Comparison of ENCODE assay signal across 8 cellular contexts in the genomic region with DNA sequence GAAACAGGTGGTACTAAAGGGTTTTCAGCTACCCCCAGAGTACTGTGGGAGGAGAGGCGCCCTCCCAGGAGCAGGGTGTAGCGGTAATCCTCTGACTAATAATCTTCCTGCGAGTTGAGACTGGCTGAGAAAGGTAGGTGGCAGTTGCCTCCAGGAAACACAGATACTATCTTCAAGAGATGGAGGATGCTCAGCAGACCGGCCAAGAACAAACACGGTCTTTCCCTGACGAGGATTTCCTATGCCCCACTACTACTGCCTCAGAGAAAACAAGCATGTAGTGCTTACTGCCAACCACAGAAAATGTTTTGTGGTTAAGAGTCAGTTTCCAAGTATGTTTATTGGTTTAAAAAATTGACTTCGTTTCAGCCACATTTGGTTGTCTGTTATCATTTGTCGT. TPM values are rescaled to one million over a fixed set of nuclear protein-coding genes. Genes with fewer than 3 reads are reported as not detected.
A peak's percentile ranks its signal among the peaks of the same experiment; 100 is the strongest.
DNase-seq lines count a peak whose midpoint lies in the region; ATAC-seq, FAIRE-seq and TF ChIP-seq lines count a peak whose summit lies in the region.

No MANE protein-coding gene starts in this region.

- no peak overlapping the region for H3K4me3 ChIP-seq in GM12878
- H3K4me3 ChIP-seq in skin epidermis, result no peak overlapping the region
- no peak overlapping the region for H3K4me3 ChIP-seq in uterus

- no peak overlapping the region for H2AFZ ChIP-seq in GM12878 (ENCODE audit: control insufficient read depth, low read depth, low read length)

- H3K36me3 ChIP-seq in GM12878 (ENCODE audit: control insufficient read depth in 2 of 2, insufficient read depth in 2 of 2, low read length in 1 of 2) (peaks cover 4 to 5% of the 10 kb centered on the region in 2 experiments; a peak in 3 of 4 replicates), uterus (no peaks in the 10 kb centered on the region)

- in situ Hi-C loops in GM12878 (cut with MboI), result no loop called here

- no peak overlapping the region for H3K9ac ChIP-seq in GM12878 (ENCODE audit: control insufficient read depth, insufficient read depth, low read length)

- H3K4me1 ChIP-seq in GM12878 (ENCODE audit: control insufficient read depth, insufficient read depth, low read length) (peaks cover 20% of the 10 kb centered on the region), uterus (no peaks in the 10 kb centered on the region)

- FAIRE-seq in GM12878 (lab: Jason Lieb, UNC), result peak; percentile 93

- no peaks in the 10 kb centered on the region for H3K9me3 ChIP-seq in GM12878 (replicated peaks; ENCODE audit: control insufficient read depth, insufficient read depth, low read length)
- H3K9me3 ChIP-seq in uterus, result no peaks in the 10 kb centered on the region

- intact Hi-C loops in GM12878 (cut with micrococcal nuclease; ENCODE audit: unreplicated experiment) (no loop called here), uterus (cut with DNase I; ENCODE audit: low total_unique reads) (no loop called here)

- TF ChIP-seq POLR2A in GM12878 (IDR thresholded peaks at IDR 0.05; ENCODE audit: low read depth, low read length), result no peak
- TF ChIP-seq POLR2A in uterus (IDR thresholded peaks at IDR 0.05), result no peak

- RAD21 ChIA-PET in GM12878 (lab: Charles Lee; ENCODE audit: unreplicated experiment), result interaction anchor here (1.1 to 1.5 kb wide), 2 partner anchors 94 to 105 kb away, joined by 3 to 7 read pairs; no protein-coding TSS in a partner anchor

- TF ChIP-seq RAD21 in GM12878 (IDR thresholded peaks at IDR 0.05; ENCODE audit: insufficient read depth, low read depth, low read length), result peak; percentile 38; the same call in 1 of the 2 replicates

- ATAC-seq in GM18517 (IDR thresholded peaks at IDR 0.05; ENCODE audit: unreplicated experiment) (peak; percentile 92), HG02884 (IDR thresholded peaks at IDR 0.05; ENCODE audit: unreplicated experiment) (peak; percentile 85), GM12878 (peak; percentile 97)

- H3K27ac ChIP-seq in GM12878 (ENCODE audit: control insufficient read depth, insufficient read depth) (no peak overlapping the region), skin epidermis (peak overlapping the region in 12 of 21 experiments; percentile 0 to 83 (median 42)), uterus (peak overlapping the region in 1 of 2 donors; percentile 2)

- H3K79me2 ChIP-seq in GM12878 (ENCODE audit: control insufficient read depth, insufficient read depth, low read length), result no peaks in the 10 kb centered on the region

- CTCF ChIA-PET in GM12878 (lab: Yijun Ruan, JAX), result interaction anchor here (0.7 to 5.6 kb wide), 5 partner anchors 9 to 277 kb away, joined by 3 to 40 read pairs (median 4); no protein-coding TSS in a partner anchor

- no TSS peak for BruUV-seq in GM12878 (replicated peaks; lab: Mats Ljungman, UMichigan)

- peak overlapping the region; percentile 40; the same call in 1 of the 2 replicates for H3K4me2 ChIP-seq in GM12878 (ENCODE audit: control insufficient read depth, insufficient read depth)

- SMC1A ChIA-PET in GM12878 (lab: Charles Lee; ENCODE audit: uncharacterized antibody, unreplicated experiment), result interaction anchor here (1.0 to 1.4 kb wide), 3 partner anchors 23 to 94 kb away, joined by 3 to 4 read pairs (median 3); no protein-coding TSS in a partner anchor

- POLR2A ChIA-PET in GM12878 (lab: Charles Lee), result no interaction called here

- DNase-seq in T follicular helper cell (ENCODE audit: low read depth) (peak; percentile 43), GM12878 (ENCODE audit: low read depth, low spot score) (peak; percentile 72), HuH-7.5 (ENCODE audit: low spot score) (no peak), uterus (no peak), GF-D8 (lab: John Stamatoyannopoulos, UW) (no peak)

- H4K20me1 ChIP-seq in GM12878 (ENCODE audit: control insufficient read depth, insufficient read depth), result peaks cover 10% of the 10 kb centered on the region; the same call in 1 of the 2 replicates

- WGBS in GM12878 (ENCODE audit: insufficient coverage, insufficient replicate concordance, low lambda C conversion rate, missing lambda C conversion rate), result 1% methylated on average over 8 of the region's 8 CpGs

- TF ChIP-seq CTCF in GM12878 (IDR thresholded peaks at IDR 0.05 in 2 of 3, conservative IDR thresholded peaks at IDR 0.05 in 1 of 3; ENCODE audit: control insufficient read depth in 2 of 3, extremely low read depth in 1 of 3, insufficient read depth in 1 of 3, low read depth in 3 of 3, low read length in 3 of 3) (peak in 1 of 3 experiments; percentile 39; a peak in 2 of 6 replicates), uterus (IDR thresholded peaks at IDR 0.05) (no peak)

- H3K27me3 ChIP-seq in GM12878 (replicated peaks in 1 of 2; ENCODE audit: control insufficient read depth in 2 of 2, insufficient read depth in 2 of 2, low read length in 1 of 2), result no peaks in the 10 kb centered on the region
- no peaks in the 10 kb centered on the region for H3K27me3 ChIP-seq in uterus

- no peak for TF ChIP-seq EP300 in GM12878 (IDR thresholded peaks at IDR 0.05; ENCODE audit: borderline replicate concordance in 1 of 2, control insufficient read depth in 1 of 2, low read depth in 2 of 2, low read length in 2 of 2)

TF ChIP-seq in GM12878, 131 proteins besides CTCF, POLR2A, EP300 and RAD21 (continues in another document):
- TF ChIP-seq ZZZ3 (IDR thresholded peaks at IDR 0.05; ENCODE audit: control insufficient read depth, insufficient read length, low read depth) (no peak), CREM (IDR thresholded peaks at IDR 0.05; ENCODE audit: low read depth) (no peak; the same call in 1 of the 2 replicates), KLF5 (IDR thresholded peaks at IDR 0.05; ENCODE audit: partially characterized antibody) (no peak), RBBP5 (conservative IDR thresholded peaks at IDR 0.05) (no peak)

RNA-seq across cellular contexts. Expression of a gene that starts 26.8 kb away (rescaled TPM):
- 21.8 and 25.8 TPM in 2 replicates for total RNA-seq in GM12878 (2013; cell fraction: nucleolus; rRNA removed)
- 30.2 and 33.8 TPM in 2 replicates for total RNA-seq in GM12878 (2014; rRNA removed)
- 27.1 and 28.4 TPM in 2 replicates for total RNA-seq in GM12878 (2014; rRNA removed; fragmentation: Illumina TruSeq; extraction: Trizol)
- 36.0 and 37.5 TPM in 2 replicates for total RNA-seq in GM12878 (2021)
- 16.8 TPM for polyA plus RNA-seq in GM12878 (2011; ENCODE audit: low read depth)
- 16.8 and 22.1 TPM in 2 replicates for polyA plus RNA-seq in GM12878 (2011; rRNA removed)
- polyA plus RNA-seq in GM12878 (2011; cell fraction: cytosol; rRNA removed), result 16.3 and 17.0 TPM in 2 replicates
- 12.1 and 13.8 TPM in 2 replicates for polyA plus RNA-seq in GM12878 (2011; cell fraction: nucleus; rRNA removed)
- 21.7 and 25.4 TPM in 2 replicates for polyA plus RNA-seq in GM12878 (2012)
- 42.7 and 45.8 TPM in 2 replicates for polyA plus RNA-seq in GM12878 (2014; fragmentation: Illumina TruSeq; extraction: Trizol)
- 10 to 100 TPM; 10.8 to 11.4 TPM for polyA plus RNA-seq in GM12878 (2014; fragmentation: Nextera tagmentation; extraction: Ambion mirVana)
- 23.6 and 24.9 TPM in 2 replicates for polyA plus RNA-seq in GM12878 (2014; rRNA removed)
- 10 to 100 TPM; 30.2 to 33.3 TPM for polyA plus RNA-seq in GM12878 (2016; fragmentation: Nextera tagmentation; extraction: Ambion mirVana)
- 11.7 and 17.8 TPM in 2 replicates for polyA minus RNA-seq in GM12878 (2011; rRNA and poly(A)+ RNA removed)
- 4.3 and 7.9 TPM in 2 replicates for polyA minus RNA-seq in GM12878 (2011; cell fraction: cytosol; rRNA and poly(A)+ RNA removed)
- 3.3 and 4.3 TPM in 2 replicates for polyA minus RNA-seq in GM12878 (2011; cell fraction: nucleus; rRNA and poly(A)+ RNA removed)
- 10 to 100 TPM; 21.3 to 67.9 (median 42.6) TPM for total RNA-seq in uterus

RNA-seq across cellular contexts. Expression of a gene that starts 38.0 kb away (rescaled TPM):
- 8.4 and 8.5 TPM in 2 replicates for total RNA-seq in GM12878 (2013; cell fraction: nucleolus; rRNA removed)
- total RNA-seq in GM12878 (2014; rRNA removed), result 50.2 and 54.0 TPM in 2 replicates
- total RNA-seq in GM12878 (2014; rRNA removed; fragmentation: Illumina TruSeq; extraction: Trizol), result 62.7 and 66.7 TPM in 2 replicates
- 39.5 and 40.8 TPM in 2 replicates for total RNA-seq in GM12878 (2021)
- 21.6 TPM for polyA plus RNA-seq in GM12878 (2011; ENCODE audit: low read depth)
- polyA plus RNA-seq in GM12878 (2011; rRNA removed), result 54.8 and 56.8 TPM in 2 replicates
- 41.8 and 45.3 TPM in 2 replicates for polyA plus RNA-seq in GM12878 (2011; cell fraction: cytosol; rRNA removed)
- 15.3 and 16.4 TPM in 2 replicates for polyA plus RNA-seq in GM12878 (2011; cell fraction: nucleus; rRNA removed)
- 23.8 and 26.6 TPM in 2 replicates for polyA plus RNA-seq in GM12878 (2012)
- 75.5 and 98.4 TPM in 2 replicates for polyA plus RNA-seq in GM12878 (2014; fragmentation: Illumina TruSeq; extraction: Trizol)
- 10 to 100 TPM; 74.4 to 95.8 TPM for polyA plus RNA-seq in GM12878 (2014; fragmentation: Nextera tagmentation; extraction: Ambion mirVana)
- 42.6 and 42.8 TPM in 2 replicates for polyA plus RNA-seq in GM12878 (2014; rRNA removed)
- polyA plus RNA-seq in GM12878 (2016; fragmentation: Nextera tagmentation; extraction: Ambion mirVana), result 10 to 100 TPM; 81.8 to 86.7 TPM
- 49.7 and 50.1 TPM in 2 replicates for polyA minus RNA-seq in GM12878 (2011; rRNA and poly(A)+ RNA removed)
- polyA minus RNA-seq in GM12878 (2011; cell fraction: cytosol; rRNA and poly(A)+ RNA removed), result 12.7 and 14.3 TPM in 2 replicates
- polyA minus RNA-seq in GM12878 (2011; cell fraction: nucleus; rRNA and poly(A)+ RNA removed), result 5.0 and 9.7 TPM in 2 replicates
- total RNA-seq in uterus, result 10 to 100 TPM; 22.8 to 36.0 (median 27.5) TPM

RNA-seq across cellular contexts. Expression of a gene that starts 42.0 kb away (rescaled TPM):
- total RNA-seq in GM12878 (2013; cell fraction: nucleolus; rRNA removed), result not detected in 2 replicates
- not detected in 2 replicates for total RNA-seq in GM12878 (2014; rRNA removed)
- total RNA-seq in GM12878 (2014; rRNA removed; fragmentation: Illumina TruSeq; extraction: Trizol), result not detected in 2 replicates
- total RNA-seq in GM12878 (2021), result not detected in 2 replicates
- polyA plus RNA-seq in GM12878 (2011; ENCODE audit: low read depth), result not detected
- polyA plus RNA-seq in GM12878 (2011; rRNA removed), result not detected in 2 replicates
- polyA plus RNA-seq in GM12878 (2011; cell fraction: cytosol; rRNA removed), result not detected in 2 replicates
- not detected in 2 replicates for polyA plus RNA-seq in GM12878 (2011; cell fraction: nucleus; rRNA removed)
- polyA plus RNA-seq in GM12878 (2012), result not detected in 2 replicates
- not detected in 2 replicates for polyA plus RNA-seq in GM12878 (2014; fragmentation: Illumina TruSeq; extraction: Trizol)
- polyA plus RNA-seq in GM12878 (2014; fragmentation: Nextera tagmentation; extraction: Ambion mirVana), result under 1 TPM in 1 of 2 experiments, not detected in 1; 0.08 TPM
- polyA plus RNA-seq in GM12878 (2014; rRNA removed), result not detected in 2 replicates
- under 1 TPM in 1 of 2 experiments, not detected in 1; 0.12 TPM for polyA plus RNA-seq in GM12878 (2016; fragmentation: Nextera tagmentation; extraction: Ambion mirVana)
- not detected in 2 replicates for polyA minus RNA-seq in GM12878 (2011; rRNA and poly(A)+ RNA removed)
- polyA minus RNA-seq in GM12878 (2011; cell fraction: cytosol; rRNA and poly(A)+ RNA removed), result not detected in 2 replicates
- polyA minus RNA-seq in GM12878 (2011; cell fraction: nucleus; rRNA and poly(A)+ RNA removed), result not detected in 2 replicates
- 10 to 100 TPM in 1 of 4 donors, 1 to 10 TPM in 3; 1.2 to 32.4 (median 6.7) TPM for total RNA-seq in uterus

Comparison
In these comparisons a context has a peak if more than half of its experiments do, and no peak if none do; other contexts are left out.
1. DNase-seq: peak in T follicular helper cell (single experiment) and GM12878 (single experiment); none in HuH-7.5 (single experiment), uterus (0 of 2) and GF-D8 (single experiment).
2. Peak in every context shown above with its lines, with median percentiles within 50 percentile points of each other: ATAC-seq.